Comparison of ENCODE assay signal across 8 cellular contexts in the genomic region with DNA sequence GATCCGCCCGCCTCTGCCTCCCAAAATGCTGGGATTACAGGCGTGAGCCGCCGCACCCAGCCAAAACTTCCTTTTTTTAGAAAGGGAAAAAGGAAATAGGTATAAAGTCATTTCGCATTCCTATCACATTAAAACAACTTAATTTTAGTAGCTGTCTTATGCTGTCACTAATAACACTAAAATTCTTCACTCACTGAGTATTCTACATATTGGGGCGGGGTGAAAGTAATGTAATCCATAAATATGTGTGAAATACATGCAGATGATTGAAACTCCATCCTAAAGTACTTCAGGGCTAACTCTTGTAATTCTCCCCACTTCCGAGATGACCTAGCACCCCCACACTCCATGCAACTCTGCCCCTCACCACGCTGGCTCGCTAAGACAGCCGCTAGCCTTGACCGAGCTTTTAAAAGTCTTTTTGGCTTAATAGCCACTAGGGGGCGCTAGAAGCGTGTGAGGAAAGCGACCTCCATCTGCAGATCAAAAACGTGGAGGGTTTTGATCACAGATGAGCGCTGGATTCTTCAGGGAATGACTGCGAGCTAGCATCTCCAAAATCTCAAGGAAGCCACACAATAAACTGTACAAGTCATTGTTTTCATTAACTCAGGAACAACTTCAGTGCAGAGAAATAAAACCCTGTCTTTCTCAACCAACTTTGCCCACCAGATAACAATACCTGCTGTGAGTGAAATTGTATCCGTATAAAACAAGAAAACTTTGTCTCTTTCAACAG.
A peak's percentile ranks its signal among the peaks of the same experiment; 100 is the strongest.
DNase-seq lines count a peak whose midpoint lies in the region; ATAC-seq, FAIRE-seq and TF ChIP-seq lines count a peak whose summit lies in the region.

No MANE protein-coding gene starts in this region.

- no peaks in the 10 kb centered on the region for H3K79me2 ChIP-seq in endothelial cell of umbilical vein (ENCODE audit: control insufficient read depth, insufficient read depth, low read length)

- CTCF ChIA-PET in CD8-positive, alpha-beta T cell (lab: Charles Lee), result interaction anchor here (0.7 to 7.7 kb wide), 39 partner anchors 9 to 558 kb away, joined by 3 to 119 read pairs (median 4); a partner anchor contains a TSS
- CTCF ChIA-PET in activated CD4-positive, alpha-beta memory T cell treated with anti-CD3 and anti-CD28 coated beads for 36 hours (lab: Charles Lee), result interaction anchor here (0.6 to 6.0 kb wide), 36 partner anchors 9 to 558 kb away, joined by 3 to 114 read pairs (median 5); a partner anchor contains a TSS
- CTCF ChIA-PET in endothelial cell of umbilical vein (lab: Charles Lee), result interaction anchor here (0.6 to 7.6 kb wide), 54 partner anchors 9 to 695 kb away, joined by 3 to 170 read pairs (median 4); a partner anchor contains a TSS

- H3K27me3 ChIP-seq in CD8-positive, alpha-beta T cell (ENCODE audit: insufficient read depth, low read length), result no peaks in the 10 kb centered on the region
- H3K27me3 ChIP-seq in endothelial cell of umbilical vein (ENCODE audit: control insufficient read depth in 2 of 2, insufficient read depth in 2 of 2, low read length in 2 of 2), result no peaks in the 10 kb centered on the region

- peak; percentile 49 for ATAC-seq in CD8-positive, alpha-beta T cell
- ATAC-seq in GM19397 (IDR thresholded peaks at IDR 0.05; ENCODE audit: unreplicated experiment) (peak; percentile 90), HG03565 (IDR thresholded peaks at IDR 0.05; ENCODE audit: unreplicated experiment) (peak; percentile 81)

- H3K4me1 Mint-ChIP-seq in CD8-positive, alpha-beta T cell (ENCODE audit: low read depth), result no peaks in the 10 kb centered on the region
- H3K4me1 Mint-ChIP-seq in activated CD4-positive, alpha-beta memory T cell treated with anti-CD3 and anti-CD28 coated beads for 36 hours (ENCODE audit: low read depth), result peaks cover 4% of the 10 kb centered on the region

- no peak overlapping the region for H3K4me2 ChIP-seq in endothelial cell of umbilical vein (ENCODE audit: insufficient read depth, low read length)

- H3K27ac Mint-ChIP-seq in CD8-positive, alpha-beta T cell, result no peak overlapping the region
- no peak overlapping the region for H3K27ac Mint-ChIP-seq in activated CD4-positive, alpha-beta memory T cell treated with anti-CD3 and anti-CD28 coated beads for 36 hours

- no peaks in the 10 kb centered on the region for H3K9me1 ChIP-seq in endothelial cell of umbilical vein (replicated peaks; ENCODE audit: control insufficient read depth, extremely low read depth, insufficient read depth, low read length)

- no peak for TF ChIP-seq POLR2A in endothelial cell of umbilical vein (IDR thresholded peaks at IDR 0.05; ENCODE audit: low read depth, low read length)

- FAIRE-seq in endothelial cell of umbilical vein (lab: Jason Lieb, UNC), result peak; percentile 93

- H4K20me1 ChIP-seq in endothelial cell of umbilical vein (replicated peaks; ENCODE audit: control insufficient read depth, extremely low read depth, insufficient read depth, low read length), result no peaks in the 10 kb centered on the region

- no peaks in the 10 kb centered on the region for H3K36me3 Mint-ChIP-seq in CD8-positive, alpha-beta T cell
- H3K36me3 Mint-ChIP-seq in activated CD4-positive, alpha-beta memory T cell treated with anti-CD3 and anti-CD28 coated beads for 36 hours, result no peaks in the 10 kb centered on the region

- H3K27me3 Mint-ChIP-seq in CD8-positive, alpha-beta T cell (ENCODE audit: low read depth), result peaks cover 3% of the 10 kb centered on the region
- peaks cover 4% of the 10 kb centered on the region for H3K27me3 Mint-ChIP-seq in activated CD4-positive, alpha-beta memory T cell treated with anti-CD3 and anti-CD28 coated beads for 36 hours

- no peaks in the 10 kb centered on the region for H3K9me3 ChIP-seq in CD8-positive, alpha-beta T cell (ENCODE audit: low read length)
- no peaks in the 10 kb centered on the region for H3K9me3 ChIP-seq in endothelial cell of umbilical vein (replicated peaks; ENCODE audit: control insufficient read depth, insufficient read depth, low read length)

- intact Hi-C loops in CD8-positive, alpha-beta T cell (cut with DNase I, micrococcal nuclease), result loop anchor here (1.0 to 5.0 kb wide), 7 partner anchors 83 to 558 kb away; no protein-coding TSS in a partner anchor
- intact Hi-C loops in activated CD4-positive, alpha-beta memory T cell treated with anti-CD3 and anti-CD28 coated beads for 36 hours (cut with micrococcal nuclease), result loop anchor here (1.0 to 10.0 kb wide), 4 partner anchors 128 to 558 kb away; no protein-coding TSS in a partner anchor
- intact Hi-C loops in endothelial cell of umbilical vein (cut with micrococcal nuclease), result loop anchor here (1.0 to 2.0 kb wide), 10 partner anchors 77 to 694 kb away; a partner anchor contains a TSS

- H3K36me3 ChIP-seq in CD8-positive, alpha-beta T cell (ENCODE audit: insufficient read depth, low read length), result no peaks in the 10 kb centered on the region
- H3K36me3 ChIP-seq in endothelial cell of umbilical vein (ENCODE audit: control insufficient read depth in 2 of 2, extremely low read depth in 1 of 2, insufficient read depth in 2 of 2, low read length in 2 of 2), result no peaks in the 10 kb centered on the region

- DNase-seq in CD8-positive, alpha-beta T cell, result peak in 6 of 7 experiments; percentile 21 to 65 (median 30)
- DNase-seq in NCI-H748 treated with DMSO at 0.1 percent for 48 hours (lab: John Stamatoyannopoulos, UW) (peak; percentile 50), endothelial cell of umbilical vein (ENCODE audit: low read depth, low spot score) (peak; percentile 64), middle frontal gyrus (ENCODE audit: extremely low spot score, low spot score) (peak; percentile 36)
- peak; percentile 56 for DNase-seq in activated CD4-positive, alpha-beta memory T cell treated with anti-CD3 and anti-CD28 coated beads for 36 hours
- DNase-seq in stimulated activated naive CD4-positive, alpha-beta T cell treated with Interleukin-2 at 50 U/mL for 16 hours (lab: John Stamatoyannopoulos, UW), result peak; percentile 1

- H3K4me1 ChIP-seq in CD8-positive, alpha-beta T cell (ENCODE audit: insufficient read depth, low read length), result no peaks in the 10 kb centered on the region
- H3K4me1 ChIP-seq in endothelial cell of umbilical vein (ENCODE audit: control insufficient read depth, extremely low read depth, insufficient read depth, low read length), result no peaks in the 10 kb centered on the region

- no peak overlapping the region for H3K27ac ChIP-seq in CD8-positive, alpha-beta T cell (ENCODE audit: low read depth, low read length)
- no peak overlapping the region for H3K27ac ChIP-seq in endothelial cell of umbilical vein (ENCODE audit: insufficient read depth, low read depth, low read length)

- H3K4me3 Mint-ChIP-seq in CD8-positive, alpha-beta T cell, result no peak overlapping the region
- no peak overlapping the region for H3K4me3 Mint-ChIP-seq in activated CD4-positive, alpha-beta memory T cell treated with anti-CD3 and anti-CD28 coated beads for 36 hours

- H2AFZ ChIP-seq in endothelial cell of umbilical vein (ENCODE audit: low read depth, low read length), result no peak overlapping the region

- no peaks in the 10 kb centered on the region for H3K9me3 Mint-ChIP-seq in CD8-positive, alpha-beta T cell
- no peaks in the 10 kb centered on the region for H3K9me3 Mint-ChIP-seq in activated CD4-positive, alpha-beta memory T cell treated with anti-CD3 and anti-CD28 coated beads for 36 hours

- no peak overlapping the region for H3K9ac ChIP-seq in endothelial cell of umbilical vein (replicated peaks; ENCODE audit: extremely low read depth, insufficient read depth, low read length)

- POLR2A ChIA-PET in CD8-positive, alpha-beta T cell (lab: Charles Lee), result interaction anchor here (0.7 to 1.4 kb wide), 4 partner anchors 129 to 363 kb away, joined by 3 to 4 read pairs (median 3); a partner anchor contains a TSS
- POLR2A ChIA-PET in activated CD4-positive, alpha-beta memory T cell treated with anti-CD3 and anti-CD28 coated beads for 36 hours (lab: Charles Lee), result interaction anchor here (0.6 to 1.3 kb wide), 3 partner anchors 9 to 332 kb away, joined by 3 to 4 read pairs (median 3); no protein-coding TSS in a partner anchor
- POLR2A ChIA-PET in endothelial cell of umbilical vein (lab: Charles Lee), result no interaction called here

- dilution Hi-C loops in endothelial cell of umbilical vein (cut with MboI; ENCODE audit: extremely low pct_ligation_motif_present, low sequenced_read_pairs), result no loop called here

- no TSS peak for BruUV-seq in endothelial cell of umbilical vein (replicated peaks; lab: Mats Ljungman, UMichigan)

- TF ChIP-seq CTCF in CD8-positive, alpha-beta T cell (IDR thresholded peaks at IDR 0.05), result peak; percentile 78
- TF ChIP-seq CTCF in endothelial cell of umbilical vein (IDR thresholded peaks at IDR 0.05; ENCODE audit: extremely low read depth in 1 of 2, insufficient read depth in 1 of 2, low read depth in 1 of 2, low read length in 2 of 2), result peak; percentile 71 to 73

- H3K4me3 ChIP-seq in CD8-positive, alpha-beta T cell (ENCODE audit: low read depth, low read length), result no peak overlapping the region
- H3K4me3 ChIP-seq in endothelial cell of umbilical vein (replicated peaks in 1 of 3; ENCODE audit: insufficient read depth in 1 of 3, low read depth in 1 of 3, low read length in 3 of 3), result no peak overlapping the region

TF ChIP-seq in endothelial cell of umbilical vein, 7 proteins besides CTCF, POLR2A, EP300 and RAD21:
- TF ChIP-seq JUN (IDR thresholded peaks at IDR 0.05; ENCODE audit: borderline replicate concordance, insufficient read depth, insufficient read length, low read depth), result no peak
- TF ChIP-seq MYC (IDR thresholded peaks at IDR 0.05; ENCODE audit: low read depth, low read length), result no peak
- TF ChIP-seq, protein P1, sequence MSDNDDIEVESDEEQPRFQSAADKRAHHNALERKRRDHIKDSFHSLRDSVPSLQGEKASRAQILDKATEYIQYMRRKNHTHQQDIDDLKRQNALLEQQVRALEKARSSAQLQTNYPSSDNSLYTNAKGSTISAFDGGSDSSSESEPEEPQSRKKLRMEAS (IDR thresholded peaks at IDR 0.05; ENCODE audit: insufficient read depth, insufficient read length), result no peak
- TF ChIP-seq FOS (IDR thresholded peaks at IDR 0.05; ENCODE audit: borderline replicate concordance, insufficient read depth, low read length), result no peak
- TF ChIP-seq GATA2 (IDR thresholded peaks at IDR 0.05; ENCODE audit: insufficient read depth, insufficient read length, low read depth, low read length), result no peak
- TF ChIP-seq EZH2 (IDR thresholded peaks at IDR 0.05; ENCODE audit: borderline replicate concordance, low read depth, low read length, severe bottlenecking), result no peak
- no peak for TF ChIP-seq POLR2AphosphoS5 (IDR thresholded peaks at IDR 0.05; ENCODE audit: insufficient read depth, low read depth, low read length)
TF ChIP-seq in endothelial cell of umbilical vein: peak in this region for 0.

Comparison
In these comparisons a context has a peak if more than half of its experiments do, and no peak if none do; other contexts are left out.
1. DNase-seq: peak in every context shown above with its lines; median percentile 64 in endothelial cell of umbilical vein; 56 in activated CD4-positive, alpha-beta memory T cell treated with anti-CD3 and anti-CD28 coated beads for 36 hours; 50 in NCI-H748 treated with DMSO at 0.1 percent for 48 hours; 36 in middle frontal gyrus; 30 in CD8-positive, alpha-beta T cell; 1 in stimulated activated naive CD4-positive, alpha-beta T cell treated with Interleukin-2 at 50 U/mL for 16 hours.